ENCODE assay signal across 13 cellular contexts in genomic region chr4:101089168-101089567, GRCh38.
"Had no signal": no experiment of that assay in that cellular context is flagged by ENCODE, and none has a peak within 500 bp of the region (broad histone marks: within the 10 kb centered on the region; RNA-seq: fewer than 3 reads in every experiment).

No MANE protein-coding gene starts in this region.

- DNase-seq: activated CD4-positive, alpha-beta T cell treated with anti-CD3 and anti-CD28 coated beads, Interleukin-2, amount 50 U/mL, for 48 hours; activated naive CD4-positive, alpha-beta T cell treated with anti-CD3 and anti-CD28 coated beads, Interleukin-2, amount 50 U/mL, for 16 hours; erythroblast; heart right ventricle; left colon; mucosa of descending colon; naive thymus-derived CD8-positive, alpha-beta T cell; T-helper 2 cell; tibial artery; uterus had no signal

- H3K4me1 ChIP-seq: gastroesophageal sphincter, heart right ventricle, uterus had no signal

- H3K9me3 ChIP-seq: gastroesophageal sphincter, mucosa of descending colon, tibial artery, uterus had no signal

- H3K4me3 ChIP-seq: gastroesophageal sphincter, heart right ventricle, lung, mucosa of descending colon, tibial artery, uterus had no signal

- H3K36me3 ChIP-seq: uterus had no signal

- ATAC-seq: gastroesophageal sphincter; heart right ventricle; left colon; mucosa of descending colon; naive thymus-derived CD8-positive, alpha-beta T cell; stimulated activated effector memory CD8-positive, alpha-beta T cell treated with anti-CD3 and anti-CD28 coated beads, Interleukin-12 subunit alpha, Interleukin-12 subunit beta, amount 100 ng/mL, for 72 hours had no signal

- H3K27me3 ChIP-seq: gastroesophageal sphincter, heart right ventricle, tibial artery, uterus had no signal

- H3K27ac ChIP-seq: gastroesophageal sphincter, heart right ventricle, tibial artery, uterus had no signal
